19 cellular contexts compared by ENCODE assay signal in the genomic region with DNA sequence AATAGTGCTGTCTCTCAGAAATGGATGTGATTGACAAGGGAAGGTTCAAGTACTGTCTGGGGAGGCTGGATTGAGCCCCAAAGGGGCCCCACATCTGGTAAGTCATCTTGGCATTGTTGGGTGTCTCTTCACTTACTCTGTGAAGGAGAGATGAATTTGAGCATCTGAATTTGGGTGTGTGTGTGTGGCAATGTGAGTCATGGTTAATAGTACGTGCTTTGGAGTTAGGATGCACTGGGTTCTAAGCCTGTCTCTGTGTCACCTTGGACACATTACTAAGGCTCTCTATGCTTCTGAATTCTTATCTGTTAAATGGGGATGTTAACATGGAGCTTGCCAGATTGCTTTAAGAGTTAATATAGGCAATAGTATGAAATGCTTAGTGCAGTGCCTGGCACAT.
A peak's percentile ranks its signal among the peaks of the same experiment; 100 is the strongest.
DNase-seq lines count a peak whose midpoint lies in the region; ATAC-seq, FAIRE-seq and TF ChIP-seq lines count a peak whose summit lies in the region.
"Had no signal": no experiment of that assay in that cellular context is flagged by ENCODE, and none has a peak within 500 bp of the region (broad histone marks: within the 10 kb centered on the region; RNA-seq: fewer than 3 reads in every experiment).

No MANE protein-coding gene starts in this region.

- TF ChIP-seq EP300 in SK-N-SH (IDR thresholded peaks at IDR 0.05; ENCODE audit: borderline replicate concordance in 1 of 2, low read depth in 1 of 2, low read length in 1 of 2), result no peak

- FAIRE-seq in bronchial epithelial cell (lab: Jason Lieb, UNC) (no peak), keratinocyte (lab: Jason Lieb, UNC) (peak; percentile 70), GM12891 (lab: Jason Lieb, UNC) (no peak)
- FAIRE-seq: A204.1, GM12892, GM19239 had no signal

- H3K9me2 ChIP-seq in SK-N-SH, result no peaks in the 10 kb centered on the region

- H3K9me1 ChIP-seq in keratinocyte (ENCODE audit: control insufficient read depth, extremely low read depth, insufficient read depth, low read length), result no peaks in the 10 kb centered on the region

- WGBS in SK-N-SH (ENCODE audit: low lambda C conversion rate), result 86% methylated on average over 1 of the region's 1 CpG

- no peaks in the 10 kb centered on the region for H3K4me1 ChIP-seq in keratinocyte (ENCODE audit: control insufficient read depth, extremely low read depth, insufficient read depth, low read length)
- no peaks in the 10 kb centered on the region; a peak in 2 of 4 replicates for H3K4me1 ChIP-seq in SK-N-SH (ENCODE audit: control insufficient read depth in 1 of 2, insufficient read depth in 2 of 2, low read depth in 1 of 2, low read length in 1 of 2)
- H3K4me1 ChIP-seq: BLaER1 treated with 17β-estradiol and CSF1 and Interleukin-3, amounts not matched to agents 10 nM and 100 nM had no signal

- H3F3A ChIP-seq in SK-N-SH (replicated peaks; ENCODE audit: insufficient read depth), result no peaks in the 10 kb centered on the region

- no peak for ATAC-seq in HG02870 (IDR thresholded peaks at IDR 0.05; ENCODE audit: unreplicated experiment)

- H3K36me3 ChIP-seq in bronchial epithelial cell (ENCODE audit: control insufficient read depth, insufficient read depth, low read length), result no peaks in the 10 kb centered on the region
- H3K36me3 ChIP-seq in keratinocyte (ENCODE audit: control insufficient read depth in 2 of 2, extremely low read depth in 1 of 2, insufficient read depth in 2 of 2, low read length in 2 of 2), result no peaks in the 10 kb centered on the region
- H3K36me3 ChIP-seq in SK-N-SH (replicated peaks in 1 of 2; ENCODE audit: control insufficient read depth in 1 of 2, insufficient read depth in 2 of 2, low read length in 1 of 2), result no peaks in the 10 kb centered on the region
- H3K36me3 ChIP-seq: BLaER1 treated with 17β-estradiol and CSF1 and Interleukin-3, amounts not matched to agents 10 nM and 100 nM had no signal

- H3K27me3 ChIP-seq in bronchial epithelial cell (ENCODE audit: control insufficient read depth, insufficient read depth, low read length), result no peaks in the 10 kb centered on the region
- H3K27me3 ChIP-seq in keratinocyte (ENCODE audit: control insufficient read depth, extremely low read depth, insufficient read depth, low read length), result no peaks in the 10 kb centered on the region
- H3K27me3 ChIP-seq in SK-N-SH (ENCODE audit: insufficient read depth), result no peaks in the 10 kb centered on the region
- H3K27me3 ChIP-seq: BLaER1 treated with 17β-estradiol and CSF1 and Interleukin-3, amounts not matched to agents 10 nM and 100 nM had no signal

- H4K20me1 ChIP-seq in keratinocyte (ENCODE audit: control insufficient read depth, extremely low read depth, insufficient read depth, low read length), result no peaks in the 10 kb centered on the region
- no peaks in the 10 kb centered on the region for H4K20me1 ChIP-seq in SK-N-SH (ENCODE audit: insufficient read depth)
- H4K20me1 ChIP-seq: BLaER1 treated with 17β-estradiol and CSF1 and Interleukin-3, amounts not matched to agents 10 nM and 100 nM had no signal

- H3K4me3 ChIP-seq in bronchial epithelial cell (ENCODE audit: low read depth, low read length), result no peak overlapping the region
- H3K4me3 ChIP-seq in keratinocyte (ENCODE audit: control insufficient read depth in 2 of 3, extremely low read depth in 1 of 3, insufficient read depth in 2 of 3, low read depth in 1 of 3, low read length in 3 of 3), result no peak overlapping the region
- no peak overlapping the region for H3K4me3 ChIP-seq in SK-N-SH (ENCODE audit: low read depth in 2 of 2, low read length in 1 of 2)
- H3K4me3 ChIP-seq: BLaER1 treated with 17β-estradiol and CSF1 and Interleukin-3, amounts not matched to agents 10 nM and 100 nM had no signal

- TF ChIP-seq RAD21 in SK-N-SH (IDR thresholded peaks at IDR 0.05; ENCODE audit: low read length), result no peak

- CTCF ChIA-PET in SK-N-SH (lab: Yijun Ruan, JAX), result interaction anchor here (0.6 to 0.8 kb wide), 2 partner anchors 78 to 706 kb away, joined by 3 to 4 read pairs; no protein-coding TSS in a partner anchor

- POLR2A ChIA-PET in SK-N-SH (lab: Yijun Ruan, JAX), result no interaction called here

- DNase-seq in AG20443 (ENCODE audit: low spot score) (peak; percentile 34), NCI-H226 (peak; percentile 4), bronchial epithelial cell (ENCODE audit: low read depth) (peak; percentile 50), keratinocyte (ENCODE audit: low read depth, low spot score) (no peak), superior temporal gyrus (ENCODE audit: extremely low spot score) (no peak), GM12891 (ENCODE audit: insufficient read length, low spot score) (no peak), SK-N-SH (no peak)
- DNase-seq: AML-193; Calu3; CD4-positive, CD25-positive, alpha-beta regulatory T cell; DMS79; HCEC 1CT; KBM-7 had no signal

- dilution Hi-C loops in keratinocyte (cut with MboI; ENCODE audit: extremely low pct_ligation_motif_present, low sequenced_read_pairs), result no loop called here

- H3K79me2 ChIP-seq in keratinocyte (ENCODE audit: control insufficient read depth, insufficient read depth, low read length) (no peaks in the 10 kb centered on the region), SK-N-SH (ENCODE audit: insufficient read depth) (no peaks in the 10 kb centered on the region)

- TF ChIP-seq POLR2A in GM12891 (IDR thresholded peaks at IDR 0.05; ENCODE audit: low read depth, low read length), result no peak

- TF ChIP-seq CTCF in bronchial epithelial cell (IDR thresholded peaks at IDR 0.05; ENCODE audit: insufficient read depth, low read length, severe bottlenecking), result no peak
- TF ChIP-seq CTCF in keratinocyte (optimal IDR thresholded peaks at IDR 0.05 in 1 of 3, IDR thresholded peaks at IDR 0.05 in 1 of 3, conservative IDR thresholded peaks at IDR 0.05 in 1 of 3; ENCODE audit: extremely low read depth in 1 of 3, insufficient read depth in 2 of 3, low read length in 3 of 3), result no peak
- TF ChIP-seq CTCF in SK-N-SH (IDR thresholded peaks at IDR 0.05), result no peak

- no peak overlapping the region for H3K9ac ChIP-seq in keratinocyte (ENCODE audit: control insufficient read depth, extremely low read depth, insufficient read depth, low read length)
- H3K9ac ChIP-seq in SK-N-SH, result no peak overlapping the region
- H3K9ac ChIP-seq: BLaER1 treated with 17β-estradiol and CSF1 and Interleukin-3, amounts not matched to agents 10 nM and 100 nM had no signal

- no peak overlapping the region for H2AFZ ChIP-seq in keratinocyte (ENCODE audit: control insufficient read depth, low read length)
- H2AFZ ChIP-seq in SK-N-SH (ENCODE audit: low read depth), result no peak overlapping the region

- H3K27ac ChIP-seq in keratinocyte (ENCODE audit: control insufficient read depth, insufficient read depth, low read length), result no peak overlapping the region
- no peak overlapping the region for H3K27ac ChIP-seq in SK-N-SH (ENCODE audit: low read depth in 2 of 2, low read length in 1 of 2)
- H3K27ac ChIP-seq: BLaER1 treated with 17β-estradiol and CSF1 and Interleukin-3, amounts not matched to agents 10 nM and 100 nM; HL-60 had no signal

- H3K9me3 ChIP-seq in keratinocyte (ENCODE audit: control insufficient read depth, low read depth, low read length) (no peaks in the 10 kb centered on the region), SK-N-SH (no peaks in the 10 kb centered on the region)
- H3K9me3 ChIP-seq: BLaER1 treated with 17β-estradiol and CSF1 and Interleukin-3, amounts not matched to agents 10 nM and 100 nM had no signal

- H3K4me2 ChIP-seq in keratinocyte (ENCODE audit: control insufficient read depth, extremely low read depth, insufficient read depth, low read depth, low read length) (no peak overlapping the region), SK-N-SH (no peak overlapping the region)
- H3K4me2 ChIP-seq: BLaER1 treated with 17β-estradiol and CSF1 and Interleukin-3, amounts not matched to agents 10 nM and 100 nM had no signal

TF ChIP-seq in GM12891, 5 proteins besides CTCF, POLR2A, EP300 and RAD21:
- TF ChIP-seq POU2F2 (IDR thresholded peaks at IDR 0.05; ENCODE audit: low read depth, low read length), result no peak
- no peak for TF ChIP-seq PAX5 (IDR thresholded peaks at IDR 0.05; ENCODE audit: insufficient read depth, low read length, severe bottlenecking)
- TF ChIP-seq SPI1 (IDR thresholded peaks at IDR 0.05; ENCODE audit: low read depth, low read length), result no peak
- no peak for TF ChIP-seq POLR2AphosphoS5 (IDR thresholded peaks at IDR 0.05; ENCODE audit: low read depth, low read length)
- TF ChIP-seq TAF1 (IDR thresholded peaks at IDR 0.05; ENCODE audit: low read depth, low read length), result no peak

TF ChIP-seq in SK-N-SH, 30 proteins besides CTCF, POLR2A, EP300 and RAD21 (continues in another document):
- TF ChIP-seq CHD2 (IDR thresholded peaks at IDR 0.05; ENCODE audit: low read length, partially characterized antibody) (no peak), TCF12 (IDR thresholded peaks at IDR 0.05) (no peak), RXRA (IDR thresholded peaks at IDR 0.05; ENCODE audit: borderline replicate concordance, low read depth) (no peak), EZH2phosphoT487 (IDR thresholded peaks at IDR 0.05; ENCODE audit: borderline replicate concordance, low read depth) (no peak)
- TF ChIP-seq, protein P1, sequence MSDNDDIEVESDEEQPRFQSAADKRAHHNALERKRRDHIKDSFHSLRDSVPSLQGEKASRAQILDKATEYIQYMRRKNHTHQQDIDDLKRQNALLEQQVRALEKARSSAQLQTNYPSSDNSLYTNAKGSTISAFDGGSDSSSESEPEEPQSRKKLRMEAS (IDR thresholded peaks at IDR 0.05; ENCODE audit: low read depth), result no peak
- TF ChIP-seq, protein P2, sequence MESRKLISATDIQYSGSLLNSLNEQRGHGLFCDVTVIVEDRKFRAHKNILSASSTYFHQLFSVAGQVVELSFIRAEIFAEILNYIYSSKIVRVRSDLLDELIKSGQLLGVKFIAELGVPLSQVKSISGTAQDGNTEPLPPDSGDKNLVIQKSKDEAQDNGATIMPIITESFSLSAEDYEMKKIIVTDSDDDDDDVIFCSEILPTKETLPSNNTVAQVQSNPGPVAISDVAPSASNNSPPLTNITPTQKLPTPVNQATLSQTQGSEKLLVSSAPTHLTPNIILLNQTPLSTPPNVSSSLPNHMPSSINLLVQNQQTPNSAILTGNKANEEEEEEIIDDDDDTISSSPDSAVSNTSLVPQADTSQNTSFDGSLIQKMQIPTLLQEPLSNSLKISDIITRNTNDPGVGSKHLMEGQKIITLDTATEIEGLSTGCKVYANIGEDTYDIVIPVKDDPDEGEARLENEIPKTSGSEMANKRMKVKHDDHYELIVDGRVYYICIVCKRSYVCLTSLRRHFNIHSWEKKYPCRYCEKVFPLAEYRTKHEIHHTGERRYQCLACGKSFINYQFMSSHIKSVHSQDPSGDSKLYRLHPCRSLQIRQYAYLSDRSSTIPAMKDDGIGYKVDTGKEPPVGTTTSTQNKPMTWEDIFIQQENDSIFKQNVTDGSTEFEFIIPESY (IDR thresholded peaks at IDR 0.05; ENCODE audit: borderline replicate concordance, low read depth), result no peak

Comparison
In these comparisons a context has a peak if more than half of its experiments do, and no peak if none do; other contexts are left out.
1. DNase-seq: peak in AG20443 (single experiment), NCI-H226 (single experiment) and bronchial epithelial cell (single experiment); none in keratinocyte (single experiment), superior temporal gyrus (single experiment), GM12891 (single experiment) and SK-N-SH (single experiment).